In the genomic region with DNA sequence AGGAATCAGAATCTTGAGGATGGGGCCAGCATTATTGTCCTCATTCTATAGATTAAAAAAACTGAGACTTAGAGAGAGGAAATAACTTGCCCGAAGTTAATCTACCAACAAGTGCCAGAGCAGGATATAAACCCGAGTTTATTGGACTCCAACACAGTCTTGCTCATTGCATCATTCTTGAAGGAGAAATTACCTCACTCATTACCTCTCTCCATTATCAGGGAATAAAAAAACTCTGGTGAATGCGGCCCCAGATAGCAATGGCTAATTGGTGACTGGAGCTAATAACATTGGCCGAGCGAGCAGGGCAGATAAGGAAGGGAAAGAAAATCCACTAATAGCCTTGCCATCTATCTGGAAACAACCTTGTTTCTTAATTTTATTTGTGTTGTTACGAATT, we compare ENCODE assay signal across 23 cellular contexts. TPM values are rescaled to one million over a fixed set of nuclear protein-coding genes. Genes with fewer than 3 reads are reported as not detected.
DNase-seq lines count a peak whose midpoint lies in the region; ATAC-seq, FAIRE-seq and TF ChIP-seq lines count a peak whose summit lies in the region.
"Had no signal": no experiment of that assay in that cellular context is flagged by ENCODE, and none has a peak within 500 bp of the region (broad histone marks: within the 10 kb centered on the region; RNA-seq: fewer than 3 reads in every experiment).

No MANE protein-coding gene starts in this region.

- DNase-seq in breast epithelium (ENCODE audit: low spot score in 2 of 2), result no peak
- DNase-seq in MCF 10A (ENCODE audit: unreplicated experiment), result no peak
- DNase-seq in epithelial cell of prostate (ENCODE audit: low read depth, low spot score), result no peak
- DNase-seq in pancreas, result peak in 1 of 6 donors; percentile 3
- DNase-seq in coronary artery (ENCODE audit: low spot score), result no peak
- DNase-seq in ascending aorta (ENCODE audit: low spot score in 2 of 2), result no peak
- DNase-seq in NCI-H69 (lab: John Stamatoyannopoulos, UW), result no peak
- DNase-seq: activated CD4-positive, alpha-beta T cell treated with anti-CD3 and anti-CD28 coated beads for 4 hours; activated CD8-positive, alpha-beta memory T cell treated with anti-CD3 and anti-CD28 coated beads, Interleukin-2, amount 10 ng/mL, durations not matched to agents 7 days and 5 days; effector memory CD8-positive, alpha-beta T cell; GF-D8; midbrain; MM.1S; NCI-H226; stimulated activated CD4-positive, alpha-beta T cell treated with anti-CD3 and anti-CD28 coated beads, Interleukin-12 subunit alpha, Interleukin-12 subunit beta, amount 100 ng/mL, for 4 hours had no signal

- ATAC-seq in pancreas (peak in 3 of 4 donors; percentile 5 to 22 (median 12)), GM19455 (IDR thresholded peaks at IDR 0.05; ENCODE audit: unreplicated experiment) (no peak)
- ATAC-seq: activated CD8-positive, alpha-beta memory T cell treated with anti-CD3 and anti-CD28 coated beads, Interleukin-2, amount 10 ng/mL, durations not matched to agents 7 days and 5 days; effector memory CD8-positive, alpha-beta T cell had no signal

- intact Hi-C loops in breast epithelium (cut with DNase I; ENCODE audit: low total_unique reads) (loop anchor here (2.0 kb wide), 1 partner anchor 26 kb away; no protein-coding TSS in a partner anchor), MCF 10A (cut with micrococcal nuclease) (no loop called here), pancreas (cut with DNase I) (no loop called here), ascending aorta (cut with DNase I) (no loop called here)

- no peak for TF ChIP-seq POLR2A in breast epithelium (IDR thresholded peaks at IDR 0.05)

- no TSS peak for BruUV-seq in MCF 10A (replicated peaks; lab: Mats Ljungman, UMichigan)

- H3K36me3 ChIP-seq in breast epithelium, result no peaks in the 10 kb centered on the region
- H3K36me3 ChIP-seq in pancreas, result no peaks in the 10 kb centered on the region
- no peaks in the 10 kb centered on the region for H3K36me3 ChIP-seq in ascending aorta
- H3K36me3 ChIP-seq: BLaER1 treated with 17β-estradiol and CSF1 and Interleukin-3, amounts not matched to agents 10 nM and 100 nM; left lung had no signal

- H3K9me3 ChIP-seq in breast epithelium, result no peaks in the 10 kb centered on the region
- H3K9me3 ChIP-seq in pancreas, result no peaks in the 10 kb centered on the region
- H3K9me3 ChIP-seq in ascending aorta, result no peaks in the 10 kb centered on the region
- H3K9me3 ChIP-seq: BLaER1 treated with 17β-estradiol and CSF1 and Interleukin-3, amounts not matched to agents 10 nM and 100 nM; left lung had no signal

- FAIRE-seq in pancreas (lab: Jason Lieb, UNC), result no peak
- FAIRE-seq: H1 had no signal

- 19 to 27% methylated on average over 6 of the region's 6 CpGs for WGBS in pancreas, 2 donors

- H3K4me3 Mint-ChIP-seq in MCF 10A (ENCODE audit: unreplicated experiment), result no peak overlapping the region
- H3K4me3 Mint-ChIP-seq: activated CD8-positive, alpha-beta memory T cell treated with anti-CD3 and anti-CD28 coated beads, Interleukin-2, amount 10 ng/mL, durations not matched to agents 7 days and 5 days; activated T-helper 1 cell treated with anti-CD3 and anti-CD28 coated beads, Interleukin-12 subunit alpha, Interleukin-12 subunit beta, Interleukin-2, Interleukin-4 antibody, amounts not matched to agents 30 ng/mL and 10 ng/mL and 1 ng/mL, durations not matched to agents 14 hours and 24 hours and 36 hours; effector memory CD8-positive, alpha-beta T cell; neural crest cell had no signal

- H3K4me1 ChIP-seq in breast epithelium, result no peaks in the 10 kb centered on the region
- peaks cover 29 to 55% (median 45%) of the 10 kb centered on the region in 3 donors for H3K4me1 ChIP-seq in pancreas
- peaks cover 10 to 11% of the 10 kb centered on the region in 2 donors for H3K4me1 ChIP-seq in ascending aorta

- no peaks in the 10 kb centered on the region for H3K27me3 ChIP-seq in breast epithelium
- H3K27me3 ChIP-seq in pancreas, result no peaks in the 10 kb centered on the region
- no peaks in the 10 kb centered on the region for H3K27me3 ChIP-seq in ascending aorta
- H3K27me3 ChIP-seq: BLaER1 treated with 17β-estradiol and CSF1 and Interleukin-3, amounts not matched to agents 10 nM and 100 nM; left lung had no signal

- TF ChIP-seq CTCF in breast epithelium (IDR thresholded peaks at IDR 0.05) (no peak), MCF 10A (IDR thresholded peaks at IDR 0.05; ENCODE audit: unreplicated experiment) (no peak), pancreas (IDR thresholded peaks at IDR 0.05) (no peak), coronary artery (IDR thresholded peaks at IDR 0.05) (no peak), ascending aorta (IDR thresholded peaks at IDR 0.05) (no peak)

- H3K4me3 ChIP-seq in breast epithelium, result no peak overlapping the region
- H3K4me3 ChIP-seq in pancreas, result no peak overlapping the region
- H3K4me3 ChIP-seq in coronary artery, result no peak overlapping the region
- H3K4me3 ChIP-seq in ascending aorta, result no peak overlapping the region
- H3K4me3 ChIP-seq: BLaER1 treated with 17β-estradiol and CSF1 and Interleukin-3, amounts not matched to agents 10 nM and 100 nM; left lung had no signal

- POLR2A ChIA-PET in MCF 10A (lab: Yijun Ruan, JAX), result no interaction called here

- no peak overlapping the region for H3K27ac Mint-ChIP-seq in MCF 10A (ENCODE audit: low read depth, unreplicated experiment)
- H3K27ac Mint-ChIP-seq: activated CD8-positive, alpha-beta memory T cell treated with anti-CD3 and anti-CD28 coated beads, Interleukin-2, amount 10 ng/mL, durations not matched to agents 7 days and 5 days; activated T-helper 1 cell treated with anti-CD3 and anti-CD28 coated beads, Interleukin-12 subunit alpha, Interleukin-12 subunit beta, Interleukin-2, Interleukin-4 antibody, amounts not matched to agents 30 ng/mL and 10 ng/mL and 1 ng/mL, durations not matched to agents 14 hours and 24 hours and 36 hours; effector memory CD8-positive, alpha-beta T cell had no signal

- CTCF ChIA-PET in MCF 10A (lab: Yijun Ruan, JAX), result interaction anchor here (0.5 kb wide), 1 partner anchor 354 kb away, joined by 3 read pairs; no protein-coding TSS in a partner anchor

- no peaks in the 10 kb centered on the region for H3K27me3 Mint-ChIP-seq in MCF 10A (ENCODE audit: insufficient read depth, unreplicated experiment)

- no peaks in the 10 kb centered on the region for H3K36me3 Mint-ChIP-seq in MCF 10A (ENCODE audit: insufficient read depth, unreplicated experiment)
- H3K36me3 Mint-ChIP-seq: activated naive CD4-positive, alpha-beta T cell treated with anti-CD3 and anti-CD28 coated beads, Interleukin-2, amount 50 U/mL, for 72 hours had no signal

- no peaks in the 10 kb centered on the region for H3K9me3 Mint-ChIP-seq in MCF 10A (ENCODE audit: unreplicated experiment)
- H3K9me3 Mint-ChIP-seq: activated naive CD4-positive, alpha-beta T cell treated with anti-CD3 and anti-CD28 coated beads, Interleukin-2, amount 50 U/mL, for 72 hours; activated T-helper 1 cell treated with anti-CD3 and anti-CD28 coated beads, Interleukin-12 subunit alpha, Interleukin-12 subunit beta, Interleukin-2, Interleukin-4 antibody, amounts not matched to agents 30 ng/mL and 10 ng/mL and 1 ng/mL, durations not matched to agents 14 hours and 24 hours and 36 hours; effector memory CD8-positive, alpha-beta T cell; neural crest cell had no signal

- peak overlapping the region; percentile 84 to 87 for H3K27ac ChIP-seq in breast epithelium
- peak overlapping the region; percentile 88 for H3K27ac ChIP-seq in epithelial cell of prostate
- peak overlapping the region; percentile 73 to 85 (median 78) for H3K27ac ChIP-seq in pancreas
- no peak overlapping the region for H3K27ac ChIP-seq in coronary artery
- no peak overlapping the region for H3K27ac ChIP-seq in ascending aorta
- H3K27ac ChIP-seq: BLaER1 treated with 17β-estradiol and CSF1 and Interleukin-3, amounts not matched to agents 10 nM and 100 nM; HL-60 had no signal

- H3K4me1 Mint-ChIP-seq in MCF 10A (ENCODE audit: insufficient read depth, unreplicated experiment), result peaks cover 33% of the 10 kb centered on the region
- H3K4me1 Mint-ChIP-seq: neural crest cell had no signal

RNA-seq across cellular contexts. Expression of a gene that starts 24.7 kb away (rescaled TPM):
- total RNA-seq in breast epithelium (100 to 1,000 TPM; 263 to 443 (median 285) TPM), MCF 10A (2022) (454 and 526 TPM in 2 replicates), pancreas (100 to 1,000 TPM; 230 to 377 (median 326) TPM), ascending aorta (190 TPM)
- 100 to 1,000 TPM in 1 of 2 donors, 10 to 100 TPM in 1; 56.0 to 122 TPM for polyA plus RNA-seq in pancreas

Comparison
In these comparisons a context has a peak if more than half of its experiments do, and no peak if none do; other contexts are left out.
1. H3K27ac ChIP-seq: peak in breast epithelium (2 of 2), epithelial cell of prostate (single experiment) and pancreas (4 of 4); none in coronary artery (0 of 2) and ascending aorta (0 of 2).